ENCODE assay signal across 17 cellular contexts in genomic region chr1:215660259-215660658, GRCh38.
"Had no signal": no experiment of that assay in that cellular context is flagged by ENCODE, and none has a peak within 500 bp of the region (broad histone marks: within the 10 kb centered on the region; RNA-seq: fewer than 3 reads in every experiment).

No MANE protein-coding gene starts in this region.

- H3K27ac ChIP-seq: coronary artery, neutrophil, parathyroid adenoma, right atrium auricular region, sigmoid colon, testis, tibial artery had no signal

- H3K36me3 ChIP-seq: neutrophil, right atrium auricular region, sigmoid colon, tibial artery had no signal

- H3K9me3 ChIP-seq: neutrophil, right atrium auricular region, sigmoid colon, testis, tibial artery had no signal

- H3K27me3 ChIP-seq: neutrophil, right atrium auricular region, sigmoid colon, testis, tibial artery had no signal

- DNase-seq: effector memory CD8-positive, alpha-beta T cell; left cardiac atrium; left ventricle myocardium superior; naive B cell; sigmoid colon; stimulated activated CD4-positive, alpha-beta T cell treated with anti-CD3 and anti-CD28 coated beads, Interleukin-4, amount 100 ng/mL, for 4 hours; stimulated activated naive CD8-positive, alpha-beta T cell treated with anti-CD3 and anti-CD28 coated beads, Interleukin-15, Interleukin-2, amounts not matched to agents 100 U/mL and 50 U/mL, for 24 hours; substantia nigra; testis; tibial artery had no signal

- ATAC-seq: effector memory CD8-positive, alpha-beta T cell; left cardiac atrium; left ventricle myocardium superior; natural killer cell treated with Interleukin-12 subunit alpha and Interleukin-12 subunit beta and Interleukin-15 and Interleukin-18, amount 100 ng/mL, for 72 hours; stimulated activated memory B cell treated with anti-CD40 and anti-IgM and Interleukin-4, amounts not matched to agents 10 μg/mL and 1 μg/mL and 100 μg/mL, for 72 hours; stimulated activated naive CD8-positive, alpha-beta T cell treated with anti-CD3 and anti-CD28 coated beads, Interleukin-15, Interleukin-2, amounts not matched to agents 100 U/mL and 50 U/mL, for 24 hours had no signal

- H3K4me1 ChIP-seq: parathyroid adenoma, right atrium auricular region, sigmoid colon, testis, tibial artery had no signal

- H3K4me3 ChIP-seq: coronary artery, lung, right atrium auricular region, sigmoid colon, testis, tibial artery had no signal
